In genomic region chr22:38111941-38112355, GRCh38 we compare ENCODE assay signal across 18 cellular contexts. TPM values are rescaled to one million over a fixed set of nuclear protein-coding genes. Genes with fewer than 3 reads are reported as not detected.
"Had no signal": no experiment of that assay in that cellular context is flagged by ENCODE, and none has a peak within 500 bp of the region (broad histone marks: within the 10 kb centered on the region; RNA-seq: fewer than 3 reads in every experiment).

No MANE protein-coding gene starts in this region.

- H3K27me3 Mint-ChIP-seq: activated CD4-positive, alpha-beta T cell treated with anti-CD3 and anti-CD28 coated beads, Interleukin-2, amount 10 ng/mL, durations not matched to agents 7 days and 5 days had no signal

- H3K36me3 ChIP-seq: adrenal gland, suprapubic skin, upper lobe of right lung had no signal

- H3K27me3 ChIP-seq: adrenal gland, neutrophil, suprapubic skin, upper lobe of right lung had no signal

- H3K27ac Mint-ChIP-seq: activated CD4-positive, alpha-beta T cell treated with anti-CD3 and anti-CD28 coated beads, Interleukin-2, amount 10 ng/mL, durations not matched to agents 7 days and 5 days; activated T-helper 2 cell treated with anti-CD3 and anti-CD28 coated beads, Interferon-gamma antibody, Interleukin-2, Interleukin-4, amounts not matched to agents 10 μg/mL and 5 μg/mL and 100 μg/mL, durations not matched to agents 14 hours and 24 hours and 36 hours; T-helper 1 cell treated with Interleukin-12 subunit alpha and Interleukin-12 subunit beta and Interleukin-4 antibody, amounts not matched to agents 30 μg/mL and 1 μg/mL, for 36 hours had no signal

- DNase-seq: activated CD4-positive, alpha-beta T cell treated with anti-CD3 and anti-CD28 coated beads, Interleukin-2, amount 10 ng/mL, durations not matched to agents 7 days and 5 days; activated CD4-positive, CD25-positive, alpha-beta regulatory T cell; activated CD8-positive, alpha-beta memory T cell treated with anti-CD3 and anti-CD28 coated beads for 24 hours; activated naive CD4-positive, alpha-beta T cell treated with anti-CD3 and anti-CD28 coated beads, Interleukin-2, amount 50 U/mL, for 16 hours; adrenal gland; caudate nucleus; cortex of kidney; erythroblast; kidney glomerular epithelial cell; stimulated activated CD4-positive, alpha-beta T cell treated with anti-CD3 and anti-CD28 coated beads, Interleukin-2, amount 100 ng/mL, for 24 hours; stimulated activated naive CD4-positive, alpha-beta T cell; upper lobe of right lung had no signal

- H3K27ac ChIP-seq: adrenal gland, neutrophil, suprapubic skin, upper lobe of right lung had no signal

- H3K4me3 Mint-ChIP-seq: activated CD4-positive, alpha-beta T cell treated with anti-CD3 and anti-CD28 coated beads, Interleukin-2, amount 10 ng/mL, durations not matched to agents 7 days and 5 days; T-helper 1 cell treated with Interleukin-12 subunit alpha and Interleukin-12 subunit beta and Interleukin-4 antibody, amounts not matched to agents 30 μg/mL and 1 μg/mL, for 36 hours had no signal

- ATAC-seq: right cardiac atrium, upper lobe of right lung had no signal

- H3K9me3 Mint-ChIP-seq: activated CD4-positive, alpha-beta T cell treated with anti-CD3 and anti-CD28 coated beads, Interleukin-2, amount 10 ng/mL, durations not matched to agents 7 days and 5 days; activated T-helper 2 cell treated with anti-CD3 and anti-CD28 coated beads, Interferon-gamma antibody, Interleukin-2, Interleukin-4, amounts not matched to agents 10 μg/mL and 5 μg/mL and 100 μg/mL, durations not matched to agents 14 hours and 24 hours and 36 hours had no signal

- H3K9me3 ChIP-seq: adrenal gland, neutrophil, suprapubic skin, upper lobe of right lung had no signal

- H3K4me1 Mint-ChIP-seq: activated CD4-positive, alpha-beta T cell treated with anti-CD3 and anti-CD28 coated beads, Interleukin-2, amount 10 ng/mL, durations not matched to agents 7 days and 5 days had no signal

- H3K4me3 ChIP-seq: adrenal gland, lung, suprapubic skin, upper lobe of right lung had no signal

RNA-seq across cellular contexts. Expression of gene SLC16A8, which starts 28.0 kb away (rescaled TPM):
- total RNA-seq: activated CD4-positive, alpha-beta T cell treated with anti-CD3 and anti-CD28 coated beads, Interleukin-2, amount 10 ng/mL, durations not matched to agents 7 days and 5 days; activated T-helper 2 cell treated with anti-CD3 and anti-CD28 coated beads, Interferon-gamma antibody, Interleukin-2, Interleukin-4, amounts not matched to agents 10 μg/mL and 5 μg/mL and 100 μg/mL, durations not matched to agents 14 hours and 24 hours and 36 hours; suprapubic skin; upper lobe of right lung had no signal
